ENCODE assay signal across 8 cellular contexts in the genomic region with DNA sequence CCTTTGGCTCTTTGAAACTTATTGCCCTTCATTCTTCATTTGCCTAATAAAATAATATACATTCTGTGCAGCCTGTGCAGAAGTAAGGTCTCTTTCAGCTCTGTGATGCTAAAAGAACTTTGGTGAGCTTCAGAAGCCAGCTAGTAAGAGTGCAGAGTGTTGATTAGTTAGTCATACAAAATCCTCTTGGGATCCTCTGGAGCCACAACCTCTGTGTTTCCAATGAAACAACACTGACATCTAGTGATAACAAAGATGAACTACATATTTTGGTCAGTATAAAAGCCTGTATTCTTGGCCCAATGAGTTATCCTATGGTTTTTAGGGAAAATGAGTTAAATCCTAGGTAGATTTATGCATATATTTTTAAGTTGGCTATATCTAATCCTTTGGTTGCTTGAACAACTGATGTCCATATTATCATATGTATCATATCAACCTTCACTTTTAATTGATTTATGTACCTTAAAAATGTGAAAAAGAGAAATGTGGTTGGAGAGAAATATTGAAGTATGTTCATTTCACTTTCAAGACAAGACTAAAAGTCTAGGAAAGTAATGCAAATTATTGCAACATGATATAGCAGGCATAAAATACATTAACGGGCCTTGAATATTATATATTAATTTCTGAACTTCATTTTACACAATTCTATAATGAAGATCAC.
DNase-seq lines count a peak whose midpoint lies in the region; ATAC-seq, FAIRE-seq and TF ChIP-seq lines count a peak whose summit lies in the region.

No MANE protein-coding gene starts in this region.

- no peak overlapping the region for H3K4me3 ChIP-seq in AG04449 (ENCODE audit: low read depth, low read length)

- peak; percentile 81 for ATAC-seq in HG02642 (IDR thresholded peaks at IDR 0.05; ENCODE audit: poor library complexity, unreplicated experiment)

- CTCF ChIA-PET in AG04449 (lab: Yijun Ruan, JAX), result interaction anchor here (1.2 to 1.5 kb wide), 2 partner anchors 11 to 24 kb away, joined by 3 to 5 read pairs; no protein-coding TSS in a partner anchor

- POLR2A ChIA-PET in AG04449 (lab: Yijun Ruan, JAX), result no interaction called here

- TF ChIP-seq CTCF in AG04449 (IDR thresholded peaks at IDR 0.05; ENCODE audit: insufficient read depth, low read length, missing control alignments), result peak; percentile 32
- TF ChIP-seq CTCF in GM12874 (IDR thresholded peaks at IDR 0.05; ENCODE audit: insufficient read depth, low read depth, low read length), result peak; percentile 37; the same call in 1 of the 2 replicates

- DNase-seq in AG04449 (ENCODE audit: low read depth, low spot score), result peak; percentile 4
- peak; percentile 27 for DNase-seq in NCI-H128 (lab: John Stamatoyannopoulos, UW; ENCODE audit: unreplicated experiment)
- peak; percentile 29 to 30 for DNase-seq in frontal cortex (ENCODE audit: low spot score in 2 of 2)
- DNase-seq in renal cortical epithelial cell (ENCODE audit: low read depth), result peak; percentile 69
- no peak for DNase-seq in stimulated activated CD4-positive, alpha-beta T cell treated with anti-CD3 and anti-CD28 coated beads, Interleukin-1b, Interleukin-23, amount 100 ng/mL, for 48 hours

- FAIRE-seq in TTC549 (lab: Jason Lieb, UNC) (peak; percentile 89), frontal cortex (lab: Jason Lieb, UNC) (peak; percentile 91)
